In the genomic region with DNA sequence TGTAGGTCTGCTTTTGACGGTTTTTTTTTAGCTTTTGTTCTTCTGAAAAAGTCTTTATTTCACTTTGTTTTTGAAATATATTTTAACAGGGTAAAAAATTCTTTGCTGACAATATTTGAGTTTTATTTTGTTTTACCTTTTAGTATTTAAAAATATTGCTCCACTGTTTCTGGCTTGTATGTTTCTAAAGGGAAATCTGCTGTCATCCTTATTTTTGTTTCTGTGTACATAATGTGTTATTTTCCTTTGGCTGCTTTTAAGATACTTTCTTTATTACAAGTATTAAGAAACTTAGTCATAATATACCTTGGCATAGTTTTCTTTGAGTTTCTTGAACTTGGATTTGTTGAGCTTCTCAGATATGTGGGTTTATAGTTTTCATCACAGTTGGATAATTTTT, we compare ENCODE assay signal across 26 cellular contexts.
DNase-seq lines count a peak whose midpoint lies in the region; ATAC-seq, FAIRE-seq and TF ChIP-seq lines count a peak whose summit lies in the region.
"Had no signal": no experiment of that assay in that cellular context is flagged by ENCODE, and none has a peak within 500 bp of the region (broad histone marks: within the 10 kb centered on the region; RNA-seq: fewer than 3 reads in every experiment).

No MANE protein-coding gene starts in this region.

- H3K9me3 ChIP-seq in HEK293 (ENCODE audit: control insufficient read depth, insufficient read depth, low read depth, low read length), result no peaks in the 10 kb centered on the region
- H3K9me3 ChIP-seq: BE2C, BLaER1, Caco-2 had no signal

- no peak for ATAC-seq in WTC11
- no peak for ATAC-seq in HG02798 (IDR thresholded peaks at IDR 0.05; ENCODE audit: poor library complexity, unreplicated experiment)
- ATAC-seq: CD8-positive, alpha-beta T cell; GM12878 had no signal

- no peak overlapping the region for H3K27ac ChIP-seq in HEK293 (ENCODE audit: extremely low read depth, low read depth, low read length)
- H3K27ac ChIP-seq: 22Rv1, BLaER1 had no signal

- no peak overlapping the region for H3K4me3 ChIP-seq in HEK293 (ENCODE audit: low read depth, low read length)
- H3K4me3 ChIP-seq: BLaER1, GM12878 had no signal

- no peak overlapping the region for H3K4me3 Mint-ChIP-seq in WTC11
- H3K4me3 Mint-ChIP-seq: CD14-positive monocyte; CD4-positive, alpha-beta T cell; CD8-positive, alpha-beta T cell had no signal

- CTCF ChIA-PET in HEK293 (lab: Yijun Ruan, JAX), result interaction anchor here (0.7 to 1.4 kb wide), 2 partner anchors 913 to 941 kb away, joined by 3 read pairs; no protein-coding TSS in a partner anchor
- CTCF ChIA-PET in WTC11 (lab: Charles Lee), result no interaction called here

- H3K36me3 Mint-ChIP-seq in WTC11, result no peaks in the 10 kb centered on the region
- H3K36me3 Mint-ChIP-seq: CD14-positive monocyte; CD8-positive, alpha-beta T cell had no signal

- POLR2A ChIA-PET in HEK293 (lab: Yijun Ruan, JAX) (no interaction called here), WTC11 (lab: Charles Lee) (no interaction called here)

- peaks cover 4% of the 10 kb centered on the region; the same call in 1 of the 2 replicates for H3K9me3 Mint-ChIP-seq in WTC11
- H3K9me3 Mint-ChIP-seq: CD4-positive, alpha-beta T cell; CD8-positive, alpha-beta T cell had no signal

- no peaks in the 10 kb centered on the region for H3K27me3 Mint-ChIP-seq in WTC11 (ENCODE audit: low read depth)

- H3K36me3 ChIP-seq in HEK293 (ENCODE audit: control insufficient read depth in 2 of 2, insufficient read depth in 1 of 2, low read length in 2 of 2), result no peaks in the 10 kb centered on the region
- H3K36me3 ChIP-seq: BE2C, BLaER1 had no signal

- TF ChIP-seq CTCF in HEK293 (tag by site-specific recombination; IDR thresholded peaks at IDR 0.05), result no peak
- TF ChIP-seq CTCF in WTC11 (IDR thresholded peaks at IDR 0.05), result no peak

- FAIRE-seq in A204.1 (lab: Jason Lieb, UNC), result peak; percentile 6
- FAIRE-seq: GM12878, GM12892, GM18507 had no signal

- no peaks in the 10 kb centered on the region for H3K4me1 ChIP-seq in HEK293 (ENCODE audit: control insufficient read depth, insufficient read depth, low read length)
- H3K4me1 ChIP-seq: BE2C, BLaER1, Caco-2 had no signal

- H3K4me1 Mint-ChIP-seq in WTC11, result no peaks in the 10 kb centered on the region
- H3K4me1 Mint-ChIP-seq: CD14-positive monocyte had no signal

- no peak for DNase-seq in WTC11 (ENCODE audit: low spot score)
- no peak for DNase-seq in effector CD4-positive, alpha-beta T cell
- DNase-seq in NCI-H1105 (lab: John Stamatoyannopoulos, UW), result no peak
- DNase-seq: ACHN; BE2C; C1 segment of cervical spinal cord; Caco-2; Calu3; CD4-positive, alpha-beta T cell; CD8-positive, alpha-beta T cell; DMS 273 treated with DMSO at 0.1 percent for 48 hours; DMS153; DMS53; DMS79; DND-41; EL; GDM1 had no signal

- no peak overlapping the region for H3K27ac Mint-ChIP-seq in WTC11
- H3K27ac Mint-ChIP-seq: CD14-positive monocyte; CD4-positive, alpha-beta T cell; CD8-positive, alpha-beta T cell had no signal

TF ChIP-seq in HEK293, 187 proteins besides CTCF, POLR2A, EP300 and RAD21:
- peak; percentile 74 for TF ChIP-seq SETDB1 (IDR thresholded peaks at IDR 0.05; ENCODE audit: insufficient read length, low read length)
- no peak for TF ChIP-seq ZBTB20 (tag by site-specific recombination; IDR thresholded peaks at IDR 0.05)

TF ChIP-seq in WTC11, 78 proteins besides CTCF, POLR2A, EP300 and RAD21:
- peak; percentile 61; the same call in 1 of the 2 replicates for TF ChIP-seq ZNF317 (CRISPR knock-in tag; IDR thresholded peaks at IDR 0.05; ENCODE audit: borderline replicate concordance, low read depth)
- TF ChIP-seq, protein P1, sequence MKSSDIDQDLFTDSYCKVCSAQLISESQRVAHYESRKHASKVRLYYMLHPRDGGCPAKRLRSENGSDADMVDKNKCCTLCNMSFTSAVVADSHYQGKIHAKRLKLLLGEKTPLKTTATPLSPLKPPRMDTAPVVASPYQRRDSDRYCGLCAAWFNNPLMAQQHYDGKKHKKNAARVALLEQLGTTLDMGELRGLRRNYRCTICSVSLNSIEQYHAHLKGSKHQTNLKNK (CRISPR knock-in tag; IDR thresholded peaks at IDR 0.05), result no peak
- no peak for TF ChIP-seq ZNF396 (CRISPR knock-in tag; IDR thresholded peaks at IDR 0.05; ENCODE audit: borderline replicate concordance)
TF ChIP-seq in WTC11: peak in this region for 1.
